18 cellular contexts compared by ENCODE assay signal in the genomic region with DNA sequence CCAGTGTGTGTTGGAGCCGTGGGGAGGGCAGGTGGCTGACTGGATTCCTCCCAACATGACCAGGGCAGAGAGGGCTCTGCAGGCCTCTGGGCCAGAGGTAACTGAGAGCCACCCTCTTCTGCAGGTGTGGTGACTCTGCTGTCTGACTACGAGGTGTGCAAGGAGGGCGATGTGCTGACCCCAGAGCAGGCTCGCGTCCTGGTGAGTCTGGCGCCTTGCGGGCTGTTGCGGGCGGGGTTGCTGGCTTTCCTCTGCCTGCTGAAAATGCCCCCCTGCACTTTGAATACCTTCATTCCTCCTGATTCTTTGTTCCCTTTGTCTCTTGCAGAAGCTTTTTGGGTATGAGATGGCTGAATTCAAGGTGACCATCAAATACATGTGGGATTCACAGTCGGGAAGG. TPM values are rescaled to one million over a fixed set of nuclear protein-coding genes. Genes with fewer than 3 reads are reported as not detected.
DNase-seq lines count a peak whose midpoint lies in the region; ATAC-seq, FAIRE-seq and TF ChIP-seq lines count a peak whose summit lies in the region.
"Had no signal": no experiment of that assay in that cellular context is flagged by ENCODE, and none has a peak within 500 bp of the region (broad histone marks: within the 10 kb centered on the region; RNA-seq: fewer than 3 reads in every experiment).

No MANE protein-coding gene starts in this region.

- peaks cover 64% of the 10 kb centered on the region for H3K36me3 Mint-ChIP-seq in activated T-helper 2 cell treated with anti-CD3 and anti-CD28 coated beads, Interferon-gamma antibody, Interleukin-2, Interleukin-4, amounts not matched to agents 10 μg/mL and 5 μg/mL and 100 μg/mL, durations not matched to agents 14 hours and 24 hours and 36 hours (ENCODE audit: low read depth)
- H3K36me3 Mint-ChIP-seq in stimulated activated effector memory CD8-positive, alpha-beta T cell treated with anti-CD3 and anti-CD28 coated beads, Interleukin-12 subunit alpha, Interleukin-12 subunit beta, amount 100 ng/mL, for 72 hours, result peaks cover 77% of the 10 kb centered on the region

- no TSS peak for BruUV-seq in HepG2 (replicated peaks; lab: Mats Ljungman, UMichigan)

- H3K4me2 ChIP-seq in HepG2 (ENCODE audit: low read depth, low read length), result no peak overlapping the region

- peaks cover 20% of the 10 kb centered on the region for H3K4me1 Mint-ChIP-seq in activated T-helper 2 cell treated with anti-CD3 and anti-CD28 coated beads, Interferon-gamma antibody, Interleukin-2, Interleukin-4, amounts not matched to agents 10 μg/mL and 5 μg/mL and 100 μg/mL, durations not matched to agents 14 hours and 24 hours and 36 hours (ENCODE audit: low read depth)
- H3K4me1 Mint-ChIP-seq in stimulated activated effector memory CD8-positive, alpha-beta T cell treated with anti-CD3 and anti-CD28 coated beads, Interleukin-12 subunit alpha, Interleukin-12 subunit beta, amount 100 ng/mL, for 72 hours, result peaks cover 36% of the 10 kb centered on the region

- no peak for TF ChIP-seq RAD21 in HepG2 (CRISPR knock-in tag; IDR thresholded peaks at IDR 0.05)

- no peak for FAIRE-seq in HepG2 (lab: Jason Lieb, UNC)

- H3K36me3 ChIP-seq in HepG2 (replicated peaks in 1 of 2; ENCODE audit: control insufficient read depth in 1 of 2, insufficient read depth in 2 of 2, low read length in 2 of 2) (peaks cover 27 to 60% of the 10 kb centered on the region in 2 experiments), right lobe of liver (peaks cover 0 to 51% (median 22%) of the 10 kb centered on the region in 4 donors)

- no peaks in the 10 kb centered on the region for H3K9me3 Mint-ChIP-seq in activated T-helper 2 cell treated with anti-CD3 and anti-CD28 coated beads, Interferon-gamma antibody, Interleukin-2, Interleukin-4, amounts not matched to agents 10 μg/mL and 5 μg/mL and 100 μg/mL, durations not matched to agents 14 hours and 24 hours and 36 hours
- no peaks in the 10 kb centered on the region for H3K9me3 Mint-ChIP-seq in stimulated activated effector memory CD8-positive, alpha-beta T cell treated with anti-CD3 and anti-CD28 coated beads, Interleukin-12 subunit alpha, Interleukin-12 subunit beta, amount 100 ng/mL, for 72 hours
- H3K9me3 Mint-ChIP-seq: CD4-positive, CD25-positive, alpha-beta regulatory T cell; IgD-negative memory B cell had no signal

- WGBS in HepG2 (ENCODE audit: low lambda C conversion rate), result 93% methylated on average over 10 of the region's 10 CpGs
- WGBS in right lobe of liver (ENCODE audit: insufficient coverage, low coverage, low lambda C conversion rate, missing lambda C conversion rate), result 75% methylated on average over 1 of the region's 10 CpGs

- no peak for ATAC-seq in HepG2
- no peak for ATAC-seq in right lobe of liver
- ATAC-seq in stimulated activated effector memory CD8-positive, alpha-beta T cell treated with anti-CD3 and anti-CD28 coated beads, Interleukin-12 subunit alpha, Interleukin-12 subunit beta, amount 100 ng/mL, for 72 hours, result no peak
- no peak for ATAC-seq in HG02981 (IDR thresholded peaks at IDR 0.05; ENCODE audit: unreplicated experiment)
- ATAC-seq: Panc1 had no signal

- H3K4me1 ChIP-seq in HepG2 (ENCODE audit: insufficient read depth, low read length) (peaks cover 25% of the 10 kb centered on the region), right lobe of liver (peaks cover 0 to under 1% (median 0%) of the 10 kb centered on the region in 4 donors)

- intact Hi-C loops in HepG2 (cut with micrococcal nuclease; ENCODE audit: unreplicated experiment), result no loop called here
- intact Hi-C loops in right lobe of liver (cut with DNase I), result no loop called here
- intact Hi-C loops in activated T-helper 2 cell treated with anti-CD3 and anti-CD28 coated beads, Interferon-gamma antibody, Interleukin-2, Interleukin-4, amounts not matched to agents 10 μg/mL and 5 μg/mL and 100 μg/mL, durations not matched to agents 14 hours and 24 hours and 36 hours (cut with micrococcal nuclease), result no loop called here

- no peak for TF ChIP-seq POLR2A in HepG2 (IDR thresholded peaks at IDR 0.05; ENCODE audit: insufficient read depth in 1 of 2, low read depth in 2 of 2, low read length in 2 of 2)
- TF ChIP-seq POLR2A in right lobe of liver (IDR thresholded peaks at IDR 0.05), result no peak

- POLR2A ChIA-PET in HepG2 (lab: Yijun Ruan, JAX), result no interaction called here

- H3K79me2 ChIP-seq in HepG2 (ENCODE audit: insufficient read depth, low read length), result peaks cover 23% of the 10 kb centered on the region

- CTCF ChIA-PET in HepG2 (lab: Yijun Ruan, JAX; ENCODE audit: low intra/inter-chr PET ratio, low total read pairs), result no interaction called here

- no peak overlapping the region for H3K9ac ChIP-seq in HepG2 (ENCODE audit: insufficient read depth, low read depth, low read length)

- TF ChIP-seq EP300 in HepG2 (IDR thresholded peaks at IDR 0.05; ENCODE audit: low read depth in 2 of 2, low read length in 2 of 2) (no peak), HepG2 (CRISPR knock-in tag; IDR thresholded peaks at IDR 0.05; ENCODE audit: borderline replicate concordance) (no peak)

- peaks cover under 1% of the 10 kb centered on the region for H4K20me1 ChIP-seq in HepG2 (ENCODE audit: insufficient read depth, low read length)

- DNase-seq in HepG2 (ENCODE audit: low spot score), result no peak
- no peak for DNase-seq in right lobe of liver
- no peak for DNase-seq in activated T-helper 2 cell treated with anti-CD3 and anti-CD28 coated beads, Interferon-gamma antibody, Interleukin-2, Interleukin-4, amounts not matched to agents 10 μg/mL and 5 μg/mL and 100 μg/mL, durations not matched to agents 14 hours and 24 hours and 36 hours (ENCODE audit: low spot score)
- no peak for DNase-seq in stimulated activated effector memory CD8-positive, alpha-beta T cell treated with anti-CD3 and anti-CD28 coated beads, Interleukin-12 subunit alpha, Interleukin-12 subunit beta, amount 100 ng/mL, for 72 hours (ENCODE audit: low spot score in 2 of 2)
- DNase-seq in iPS-NIHi7 (ENCODE audit: extremely low spot score), result no peak
- DNase-seq: CD4-positive, CD25-positive, alpha-beta regulatory T cell; EL; NCI-H1105 treated with DMSO at 0.1 percent for 48 hours; NCI-H1694 treated with DMSO at 0.1 percent for 48 hours; NCI-H2107; NCI-H2227 treated with DMSO at 0.1 percent for 48 hours; NCI-H524 treated with DMSO at 0.1 percent for 48 hours; Right ventricle myocardium superior had no signal

- H2AFZ ChIP-seq in HepG2 (ENCODE audit: low read length), result no peak overlapping the region

- TF ChIP-seq CTCF in HepG2 (CRISPR knock-in tag; IDR thresholded peaks at IDR 0.05) (no peak), right lobe of liver (IDR thresholded peaks at IDR 0.05) (no peak)

- H3K27me3 Mint-ChIP-seq in activated T-helper 2 cell treated with anti-CD3 and anti-CD28 coated beads, Interferon-gamma antibody, Interleukin-2, Interleukin-4, amounts not matched to agents 10 μg/mL and 5 μg/mL and 100 μg/mL, durations not matched to agents 14 hours and 24 hours and 36 hours (ENCODE audit: low read depth), result no peaks in the 10 kb centered on the region
- H3K27me3 Mint-ChIP-seq: B cell; CD4-positive, CD25-positive, alpha-beta regulatory T cell; IgD-negative memory B cell had no signal

- H3K9me3 ChIP-seq in HepG2 (ENCODE audit: low read length), result no peaks in the 10 kb centered on the region
- H3K9me3 ChIP-seq in right lobe of liver, result no peaks in the 10 kb centered on the region

- no peaks in the 10 kb centered on the region; a peak in 1 of 5 replicates for H3K27me3 ChIP-seq in HepG2 (ENCODE audit: control insufficient read depth in 1 of 2, insufficient read depth in 2 of 2, low read length in 2 of 2)
- no peaks in the 10 kb centered on the region for H3K27me3 ChIP-seq in right lobe of liver

- in situ Hi-C loops in HepG2 (cut with HindIII; ENCODE audit: extremely low pct_ligation_motif_present, low pct_unique_long_range_greater_than_20kb), result no loop called here

- no peak overlapping the region for H3K4me3 Mint-ChIP-seq in activated T-helper 2 cell treated with anti-CD3 and anti-CD28 coated beads, Interferon-gamma antibody, Interleukin-2, Interleukin-4, amounts not matched to agents 10 μg/mL and 5 μg/mL and 100 μg/mL, durations not matched to agents 14 hours and 24 hours and 36 hours (ENCODE audit: low read depth)
- H3K4me3 Mint-ChIP-seq in stimulated activated effector memory CD8-positive, alpha-beta T cell treated with anti-CD3 and anti-CD28 coated beads, Interleukin-12 subunit alpha, Interleukin-12 subunit beta, amount 100 ng/mL, for 72 hours, result peak overlapping the region; percentile 47
- H3K4me3 Mint-ChIP-seq: B cell, IgD-negative memory B cell had no signal

- peak overlapping the region; percentile 88 for H3K27ac Mint-ChIP-seq in activated T-helper 2 cell treated with anti-CD3 and anti-CD28 coated beads, Interferon-gamma antibody, Interleukin-2, Interleukin-4, amounts not matched to agents 10 μg/mL and 5 μg/mL and 100 μg/mL, durations not matched to agents 14 hours and 24 hours and 36 hours
- H3K27ac Mint-ChIP-seq in stimulated activated effector memory CD8-positive, alpha-beta T cell treated with anti-CD3 and anti-CD28 coated beads, Interleukin-12 subunit alpha, Interleukin-12 subunit beta, amount 100 ng/mL, for 72 hours, result peak overlapping the region; percentile 86
- H3K27ac Mint-ChIP-seq: B cell, IgD-negative memory B cell had no signal

- no peak overlapping the region for H3K27ac ChIP-seq in HepG2 (ENCODE audit: extremely low read length, insufficient read depth, low read length)
- no peak overlapping the region for H3K27ac ChIP-seq in right lobe of liver
- H3K27ac ChIP-seq: SK-N-MC had no signal

- H3K4me3 ChIP-seq in HepG2 (replicated peaks in 1 of 3; ENCODE audit: insufficient read depth in 1 of 3, low read depth in 2 of 3, low read length in 3 of 3), result no peak overlapping the region
- H3K4me3 ChIP-seq in right lobe of liver, result no peak overlapping the region
- H3K4me3 ChIP-seq: SK-N-MC had no signal

RNA-seq across cellular contexts. Expression of gene MRTO4, which starts 6.7 kb away (rescaled TPM):
- total RNA-seq in HepG2 (2016; rRNA removed; fragmentation: Illumina TruSeq; extraction: Trizol) (59.2 and 63.3 TPM in 2 replicates), right lobe of liver (10 to 100 TPM in 2 of 6 experiments, 1 to 10 TPM in 4; 7.0 to 17.3 (median 8.2) TPM)
- total RNA-seq in HepG2 (2016; cell fraction: cytosol; rRNA removed; fragmentation: Illumina TruSeq; extraction: Trizol; ENCODE audit: low read depth), result 13.9 and 15.0 TPM in 2 replicates
- total RNA-seq in HepG2 (2016; cell fraction: insoluble cytoplasmic fraction; rRNA removed; fragmentation: Illumina TruSeq; extraction: Trizol), result 60.4 and 64.9 TPM in 2 replicates
- total RNA-seq in HepG2 (2016; cell fraction: membrane; rRNA removed; fragmentation: Illumina TruSeq; extraction: Trizol), result 28.3 and 30.7 TPM in 2 replicates
- 33.6 and 42.6 TPM in 2 replicates for total RNA-seq in HepG2 (2016; cell fraction: nucleus; rRNA removed; fragmentation: Illumina TruSeq; extraction: Trizol)
- 26.9 and 28.1 TPM in 2 replicates for polyA plus RNA-seq in HepG2 (2011; rRNA removed)
- polyA plus RNA-seq in HepG2 (2011; cell fraction: cytosol; rRNA removed), result 30.3 and 30.6 TPM in 2 replicates
- polyA plus RNA-seq in HepG2 (2011; cell fraction: nucleus; rRNA removed), result 14.7 TPM in 2 replicates
- 25.4 and 26.7 TPM in 2 replicates for polyA plus RNA-seq in HepG2 (2012)
- polyA plus RNA-seq in HepG2 (2016; cell fraction: cytosol; fragmentation: Illumina TruSeq; extraction: Trizol; ENCODE audit: low read depth), result 13.0 and 14.1 TPM in 2 replicates
- 66.0 and 67.8 TPM in 2 replicates for polyA plus RNA-seq in HepG2 (2016; cell fraction: insoluble cytoplasmic fraction; fragmentation: Illumina TruSeq; extraction: Trizol; ENCODE audit: low read depth)
- polyA plus RNA-seq in HepG2 (2016; cell fraction: membrane; fragmentation: Illumina TruSeq; extraction: Trizol; ENCODE audit: low read depth), result 18.8 and 20.4 TPM in 2 replicates
- 58.4 and 65.8 TPM in 2 replicates for polyA plus RNA-seq in HepG2 (2016; cell fraction: nucleus; fragmentation: Illumina TruSeq; extraction: Trizol; ENCODE audit: insufficient read depth, low read depth)
- polyA minus RNA-seq in HepG2 (2011; rRNA and poly(A)+ RNA removed; ENCODE audit: low replicate concordance), result 24.1 and 67.1 TPM in 2 replicates
- 7.8 TPM in 2 replicates for polyA minus RNA-seq in HepG2 (2011; cell fraction: cytosol; rRNA and poly(A)+ RNA removed)
- polyA minus RNA-seq in HepG2 (2011; cell fraction: nucleus; rRNA and poly(A)+ RNA removed), result 16.9 and 21.1 TPM in 2 replicates
- 109 and 113 TPM in 2 replicates for total RNA-seq in activated T-helper 2 cell treated with anti-CD3 and anti-CD28 coated beads, Interferon-gamma antibody, Interleukin-2, Interleukin-4, amounts not matched to agents 10 μg/mL and 5 μg/mL and 100 μg/mL, durations not matched to agents 14 hours and 24 hours and 36 hours

RNA-seq across cellular contexts. Expression of gene EMC1, which starts 7.0 kb away (rescaled TPM):
- total RNA-seq in HepG2 (2016; rRNA removed; fragmentation: Illumina TruSeq; extraction: Trizol) (22.1 and 61.3 TPM in 2 replicates), right lobe of liver (10 to 100 TPM; 18.6 to 32.7 (median 25.3) TPM)
- 10.9 and 11.1 TPM in 2 replicates for total RNA-seq in HepG2 (2016; cell fraction: cytosol; rRNA removed; fragmentation: Illumina TruSeq; extraction: Trizol; ENCODE audit: low read depth)
- 19.7 and 63.8 TPM in 2 replicates for total RNA-seq in HepG2 (2016; cell fraction: insoluble cytoplasmic fraction; rRNA removed; fragmentation: Illumina TruSeq; extraction: Trizol)
- total RNA-seq in HepG2 (2016; cell fraction: membrane; rRNA removed; fragmentation: Illumina TruSeq; extraction: Trizol), result 9.9 and 11.1 TPM in 2 replicates
- total RNA-seq in HepG2 (2016; cell fraction: nucleus; rRNA removed; fragmentation: Illumina TruSeq; extraction: Trizol), result 63.2 and 69.4 TPM in 2 replicates
- polyA plus RNA-seq in HepG2 (2011; rRNA removed), result 38.0 and 41.8 TPM in 2 replicates
- polyA plus RNA-seq in HepG2 (2011; cell fraction: cytosol; rRNA removed), result 25.5 and 33.1 TPM in 2 replicates
- polyA plus RNA-seq in HepG2 (2011; cell fraction: nucleus; rRNA removed), result 95.2 and 109 TPM in 2 replicates
- 43.3 and 52.6 TPM in 2 replicates for polyA plus RNA-seq in HepG2 (2012)
- polyA plus RNA-seq in HepG2 (2016; cell fraction: cytosol; fragmentation: Illumina TruSeq; extraction: Trizol; ENCODE audit: low read depth), result 2.6 and 3.2 TPM in 2 replicates
- polyA plus RNA-seq in HepG2 (2016; cell fraction: insoluble cytoplasmic fraction; fragmentation: Illumina TruSeq; extraction: Trizol; ENCODE audit: low read depth), result 16.4 and 18.7 TPM in 2 replicates
- polyA plus RNA-seq in HepG2 (2016; cell fraction: membrane; fragmentation: Illumina TruSeq; extraction: Trizol; ENCODE audit: low read depth), result 3.9 and 5.8 TPM in 2 replicates
- 85.8 and 96.2 TPM in 2 replicates for polyA plus RNA-seq in HepG2 (2016; cell fraction: nucleus; fragmentation: Illumina TruSeq; extraction: Trizol; ENCODE audit: insufficient read depth, low read depth)
- 58.6 and 79.4 TPM in 2 replicates for polyA minus RNA-seq in HepG2 (2011; rRNA and poly(A)+ RNA removed; ENCODE audit: low replicate concordance)
- 32.4 and 33.9 TPM in 2 replicates for polyA minus RNA-seq in HepG2 (2011; cell fraction: cytosol; rRNA and poly(A)+ RNA removed)
- polyA minus RNA-seq in HepG2 (2011; cell fraction: nucleus; rRNA and poly(A)+ RNA removed), result 40.7 and 45.0 TPM in 2 replicates
- 54.0 and 57.4 TPM in 2 replicates for total RNA-seq in activated T-helper 2 cell treated with anti-CD3 and anti-CD28 coated beads, Interferon-gamma antibody, Interleukin-2, Interleukin-4, amounts not matched to agents 10 μg/mL and 5 μg/mL and 100 μg/mL, durations not matched to agents 14 hours and 24 hours and 36 hours

RNA-seq across cellular contexts. Expression of gene AKR7A3, which starts 30.2 kb away (rescaled TPM):
- 0.15 and 1.00 TPM in 2 replicates for total RNA-seq in HepG2 (2016; rRNA removed; fragmentation: Illumina TruSeq; extraction: Trizol)
- total RNA-seq in HepG2 (2016; cell fraction: cytosol; rRNA removed; fragmentation: Illumina TruSeq; extraction: Trizol; ENCODE audit: low read depth), result 0.18 TPM in 1 of 2 replicates, not detected in the other
- total RNA-seq in HepG2 (2016; cell fraction: insoluble cytoplasmic fraction; rRNA removed; fragmentation: Illumina TruSeq; extraction: Trizol), result 0.21 and 0.71 TPM in 2 replicates
- 0.28 and 0.46 TPM in 2 replicates for total RNA-seq in HepG2 (2016; cell fraction: membrane; rRNA removed; fragmentation: Illumina TruSeq; extraction: Trizol)
- 1.7 TPM in 2 replicates for total RNA-seq in HepG2 (2016; cell fraction: nucleus; rRNA removed; fragmentation: Illumina TruSeq; extraction: Trizol)
- 0.58 and 1.0 TPM in 2 replicates for polyA plus RNA-seq in HepG2 (2011; rRNA removed)
- polyA plus RNA-seq in HepG2 (2011; cell fraction: cytosol; rRNA removed), result 0.22 and 0.24 TPM in 2 replicates
- 4.2 and 5.2 TPM in 2 replicates for polyA plus RNA-seq in HepG2 (2011; cell fraction: nucleus; rRNA removed)
- polyA plus RNA-seq in HepG2 (2012), result 0.45 and 0.56 TPM in 2 replicates
- 0.25 and 0.31 TPM in 2 replicates for polyA plus RNA-seq in HepG2 (2016; cell fraction: cytosol; fragmentation: Illumina TruSeq; extraction: Trizol; ENCODE audit: low read depth)
- polyA plus RNA-seq in HepG2 (2016; cell fraction: insoluble cytoplasmic fraction; fragmentation: Illumina TruSeq; extraction: Trizol; ENCODE audit: low read depth), result 0.17 and 0.23 TPM in 2 replicates
- polyA plus RNA-seq in HepG2 (2016; cell fraction: membrane; fragmentation: Illumina TruSeq; extraction: Trizol; ENCODE audit: low read depth), result 0.11 and 0.15 TPM in 2 replicates
- 4.0 and 5.6 TPM in 2 replicates for polyA plus RNA-seq in HepG2 (2016; cell fraction: nucleus; fragmentation: Illumina TruSeq; extraction: Trizol; ENCODE audit: insufficient read depth, low read depth)
- polyA minus RNA-seq in HepG2 (2011; rRNA and poly(A)+ RNA removed; ENCODE audit: low replicate concordance), result 0.34 and 1.1 TPM in 2 replicates
- polyA minus RNA-seq in HepG2 (2011; cell fraction: cytosol; rRNA and poly(A)+ RNA removed), result not detected in 2 replicates
- polyA minus RNA-seq in HepG2 (2011; cell fraction: nucleus; rRNA and poly(A)+ RNA removed), result 0.99 and 1.0 TPM in 2 replicates
- 100 to 1,000 TPM in 4 of 6 experiments, 10 to 100 TPM in 2; 58.1 to 169 (median 130) TPM for total RNA-seq in right lobe of liver
- total RNA-seq in activated T-helper 2 cell treated with anti-CD3 and anti-CD28 coated beads, Interferon-gamma antibody, Interleukin-2, Interleukin-4, amounts not matched to agents 10 μg/mL and 5 μg/mL and 100 μg/mL, durations not matched to agents 14 hours and 24 hours and 36 hours, result 1.4 and 2.1 TPM in 2 replicates
- total RNA-seq: Right ventricle myocardium superior had no signal

RNA-seq across cellular contexts. Expression of gene UBR4, which starts 48.3 kb away (rescaled TPM):
- total RNA-seq in HepG2 (2016; rRNA removed; fragmentation: Illumina TruSeq; extraction: Trizol) (59.1 and 66.2 TPM in 2 replicates), right lobe of liver (100 to 1,000 TPM in 2 of 6 experiments, 10 to 100 TPM in 4; 73.0 to 132 (median 90.1) TPM)
- 17.7 and 18.4 TPM in 2 replicates for total RNA-seq in HepG2 (2016; cell fraction: cytosol; rRNA removed; fragmentation: Illumina TruSeq; extraction: Trizol; ENCODE audit: low read depth)
- total RNA-seq in HepG2 (2016; cell fraction: insoluble cytoplasmic fraction; rRNA removed; fragmentation: Illumina TruSeq; extraction: Trizol), result 53.6 and 64.6 TPM in 2 replicates
- total RNA-seq in HepG2 (2016; cell fraction: membrane; rRNA removed; fragmentation: Illumina TruSeq; extraction: Trizol), result 19.8 and 23.1 TPM in 2 replicates
- 105 and 127 TPM in 2 replicates for total RNA-seq in HepG2 (2016; cell fraction: nucleus; rRNA removed; fragmentation: Illumina TruSeq; extraction: Trizol)
- polyA plus RNA-seq in HepG2 (2011; rRNA removed), result 106 and 137 TPM in 2 replicates
- 67.5 and 69.8 TPM in 2 replicates for polyA plus RNA-seq in HepG2 (2011; cell fraction: cytosol; rRNA removed)
- polyA plus RNA-seq in HepG2 (2011; cell fraction: nucleus; rRNA removed), result 915 and 1,017 TPM in 2 replicates
- polyA plus RNA-seq in HepG2 (2012), result 113 and 180 TPM in 2 replicates
- 6.1 and 6.6 TPM in 2 replicates for polyA plus RNA-seq in HepG2 (2016; cell fraction: cytosol; fragmentation: Illumina TruSeq; extraction: Trizol; ENCODE audit: low read depth)
- 42.9 and 62.8 TPM in 2 replicates for polyA plus RNA-seq in HepG2 (2016; cell fraction: insoluble cytoplasmic fraction; fragmentation: Illumina TruSeq; extraction: Trizol; ENCODE audit: low read depth)
- 9.9 and 10.5 TPM in 2 replicates for polyA plus RNA-seq in HepG2 (2016; cell fraction: membrane; fragmentation: Illumina TruSeq; extraction: Trizol; ENCODE audit: low read depth)
- polyA plus RNA-seq in HepG2 (2016; cell fraction: nucleus; fragmentation: Illumina TruSeq; extraction: Trizol; ENCODE audit: insufficient read depth, low read depth), result 262 and 285 TPM in 2 replicates
- 142 and 234 TPM in 2 replicates for polyA minus RNA-seq in HepG2 (2011; rRNA and poly(A)+ RNA removed; ENCODE audit: low replicate concordance)
- 82.8 and 97.7 TPM in 2 replicates for polyA minus RNA-seq in HepG2 (2011; cell fraction: cytosol; rRNA and poly(A)+ RNA removed)
- polyA minus RNA-seq in HepG2 (2011; cell fraction: nucleus; rRNA and poly(A)+ RNA removed), result 335 and 414 TPM in 2 replicates
- total RNA-seq in activated T-helper 2 cell treated with anti-CD3 and anti-CD28 coated beads, Interferon-gamma antibody, Interleukin-2, Interleukin-4, amounts not matched to agents 10 μg/mL and 5 μg/mL and 100 μg/mL, durations not matched to agents 14 hours and 24 hours and 36 hours, result 156 and 160 TPM in 2 replicates

RNA-seq across cellular contexts. Expression of gene AKR7A2, which starts 53.6 kb away (rescaled TPM):
- total RNA-seq in HepG2 (2016; rRNA removed; fragmentation: Illumina TruSeq; extraction: Trizol), result 75.6 and 91.8 TPM in 2 replicates
- 27.2 and 29.3 TPM in 2 replicates for total RNA-seq in HepG2 (2016; cell fraction: cytosol; rRNA removed; fragmentation: Illumina TruSeq; extraction: Trizol; ENCODE audit: low read depth)
- 75.1 and 91.3 TPM in 2 replicates for total RNA-seq in HepG2 (2016; cell fraction: insoluble cytoplasmic fraction; rRNA removed; fragmentation: Illumina TruSeq; extraction: Trizol)
- total RNA-seq in HepG2 (2016; cell fraction: membrane; rRNA removed; fragmentation: Illumina TruSeq; extraction: Trizol), result 38.5 and 45.3 TPM in 2 replicates
- 31.9 and 40.6 TPM in 2 replicates for total RNA-seq in HepG2 (2016; cell fraction: nucleus; rRNA removed; fragmentation: Illumina TruSeq; extraction: Trizol)
- 40.8 and 45.2 TPM in 2 replicates for polyA plus RNA-seq in HepG2 (2011; rRNA removed)
- polyA plus RNA-seq in HepG2 (2011; cell fraction: cytosol; rRNA removed), result 42.0 and 59.5 TPM in 2 replicates
- polyA plus RNA-seq in HepG2 (2011; cell fraction: nucleus; rRNA removed), result 20.7 and 23.1 TPM in 2 replicates
- polyA plus RNA-seq in HepG2 (2012), result 23.2 and 37.3 TPM in 2 replicates
- polyA plus RNA-seq in HepG2 (2016; cell fraction: cytosol; fragmentation: Illumina TruSeq; extraction: Trizol; ENCODE audit: low read depth), result 30.5 and 33.1 TPM in 2 replicates
- 96.1 and 104 TPM in 2 replicates for polyA plus RNA-seq in HepG2 (2016; cell fraction: insoluble cytoplasmic fraction; fragmentation: Illumina TruSeq; extraction: Trizol; ENCODE audit: low read depth)
- polyA plus RNA-seq in HepG2 (2016; cell fraction: membrane; fragmentation: Illumina TruSeq; extraction: Trizol; ENCODE audit: low read depth), result 33.3 and 38.2 TPM in 2 replicates
- polyA plus RNA-seq in HepG2 (2016; cell fraction: nucleus; fragmentation: Illumina TruSeq; extraction: Trizol; ENCODE audit: insufficient read depth, low read depth), result 46.3 and 53.6 TPM in 2 replicates
- 57.1 and 74.2 TPM in 2 replicates for polyA minus RNA-seq in HepG2 (2011; rRNA and poly(A)+ RNA removed; ENCODE audit: low replicate concordance)
- 23.5 and 26.5 TPM in 2 replicates for polyA minus RNA-seq in HepG2 (2011; cell fraction: cytosol; rRNA and poly(A)+ RNA removed)
- polyA minus RNA-seq in HepG2 (2011; cell fraction: nucleus; rRNA and poly(A)+ RNA removed), result 13.2 and 15.2 TPM in 2 replicates
- total RNA-seq in right lobe of liver, result 10 to 100 TPM; 41.4 to 85.1 (median 51.2) TPM
- 34.3 and 38.8 TPM in 2 replicates for total RNA-seq in activated T-helper 2 cell treated with anti-CD3 and anti-CD28 coated beads, Interferon-gamma antibody, Interleukin-2, Interleukin-4, amounts not matched to agents 10 μg/mL and 5 μg/mL and 100 μg/mL, durations not matched to agents 14 hours and 24 hours and 36 hours

Comparison
In these comparisons a context has a peak if more than half of its experiments do, and no peak if none do; other contexts are left out.
1. RNA of gene AKR7A3, which starts 30.2 kb away (total RNA-seq): 58.1 to 169 TPM in right lobe of liver; 1.4 to 2.1 TPM in activated T-helper 2 cell treated with anti-CD3 and anti-CD28 coated beads, Interferon-gamma antibody, Interleukin-2, Interleukin-4, amounts not matched to agents 10 μg/mL and 5 μg/mL and 100 μg/mL, durations not matched to agents 14 hours and 24 hours and 36 hours and 0.15 to 1.7 TPM in HepG2; every median in the first group is over 10 times any median in the second.